ENCODE assay signal across 17 cellular contexts in the genomic region with DNA sequence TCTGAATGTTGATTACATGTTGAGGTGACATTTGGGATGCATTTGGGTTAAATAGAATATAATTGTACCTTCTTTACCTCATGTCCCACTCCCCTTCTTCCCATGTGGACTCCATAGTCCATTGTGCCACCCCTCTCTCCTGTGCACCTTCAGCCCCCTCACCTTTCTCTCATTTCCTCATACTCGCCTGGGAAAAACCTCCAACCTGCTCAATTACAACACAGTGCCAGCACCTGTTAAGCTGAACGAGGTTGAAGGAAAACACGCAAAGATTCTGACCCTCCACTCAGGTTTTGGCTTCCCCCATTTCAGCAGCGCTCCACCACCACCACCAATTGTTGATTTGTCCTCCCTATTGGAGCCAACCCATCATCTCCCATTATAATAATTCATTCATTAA. TPM values are rescaled to one million over a fixed set of nuclear protein-coding genes. Genes with fewer than 3 reads are reported as not detected.
DNase-seq lines count a peak whose midpoint lies in the region; ATAC-seq and TF ChIP-seq lines count a peak whose summit lies in the region.
"Had no signal": no experiment of that assay in that cellular context is flagged by ENCODE, and none has a peak within 500 bp of the region (broad histone marks: within the 10 kb centered on the region; RNA-seq: fewer than 3 reads in every experiment).

No MANE protein-coding gene starts in this region.

- peaks cover 36% of the 10 kb centered on the region for H3K4me1 ChIP-seq in CD8-positive, alpha-beta memory T cell (ENCODE audit: insufficient read depth, low read length)
- H3K4me1 ChIP-seq in osteoblast (ENCODE audit: insufficient read depth, low read length) = peaks cover 9% of the 10 kb centered on the region
- H3K4me1 ChIP-seq: BE2C had no signal

- no peaks in the 10 kb centered on the region for H3K9me3 ChIP-seq in CD4-positive, alpha-beta T cell (ENCODE audit: control insufficient read depth, low read length)
- H3K9me3 ChIP-seq in CD8-positive, alpha-beta memory T cell (ENCODE audit: low read length) = no peaks in the 10 kb centered on the region
- H3K9me3 ChIP-seq in osteoblast (ENCODE audit: low read depth, low read length) = no peaks in the 10 kb centered on the region
- H3K9me3 ChIP-seq: BE2C had no signal

- H3K36me3 Mint-ChIP-seq in CD4-positive, alpha-beta T cell (ENCODE audit: low read depth) = no peaks in the 10 kb centered on the region
- H3K36me3 Mint-ChIP-seq in CD8-positive, alpha-beta memory T cell = no peaks in the 10 kb centered on the region
- H3K36me3 Mint-ChIP-seq in immature natural killer cell = peaks cover 0 to 8% (median 3%) of the 10 kb centered on the region in 3 donors

- intact Hi-C loops in CD4-positive, alpha-beta T cell (cut with DNase I, micrococcal nuclease) = loop anchor here in 1 of 2 experiments (2.0 kb wide), 1 partner anchor 31 kb away; no protein-coding TSS in a partner anchor

- no peak overlapping the region for H3K4me3 ChIP-seq in CD8-positive, alpha-beta memory T cell (ENCODE audit: low read length)
- no peak overlapping the region for H3K4me3 ChIP-seq in osteoblast (ENCODE audit: insufficient read depth, low read length)

- H3K4me3 Mint-ChIP-seq in CD4-positive, alpha-beta T cell = no peak overlapping the region
- H3K4me3 Mint-ChIP-seq in CD8-positive, alpha-beta memory T cell = peak overlapping the region in 1 of 7 donors; percentile 27
- H3K4me3 Mint-ChIP-seq in immature natural killer cell = peak overlapping the region; percentile 26 to 69 (median 51)

- H3K4me2 ChIP-seq in osteoblast (ENCODE audit: insufficient read depth, low read length) = no peak overlapping the region

- H3K79me2 ChIP-seq in osteoblast (ENCODE audit: insufficient read depth, low read length) = no peaks in the 10 kb centered on the region

- ATAC-seq in CD4-positive, alpha-beta T cell (ENCODE audit: poor library complexity) = no peak
- ATAC-seq in HG03135 (IDR thresholded peaks at IDR 0.05; ENCODE audit: unreplicated experiment) (no peak), GM19452 (IDR thresholded peaks at IDR 0.05; ENCODE audit: unreplicated experiment) (no peak)
- ATAC-seq: Panc1 had no signal

- peak in 1 of 10 experiments; percentile 2 for DNase-seq in CD4-positive, alpha-beta T cell
- no peak for DNase-seq in CD8-positive, alpha-beta memory T cell
- DNase-seq in immature natural killer cell = no peak
- peak; percentile 59 for DNase-seq in osteoblast (ENCODE audit: insufficient read length, low spot score, missing footprints)
- no peak for DNase-seq in iPS-NIHi7 (ENCODE audit: extremely low spot score)
- DNase-seq: BE2C, Calu3, Kasumi-1, NCI-H1417, NCI-H1694 treated with DMSO at 0.1 percent for 48 hours, NCI-H2081 treated with DMSO at 0.1 percent for 48 hours, NCI-H2171 treated with DMSO at 0.1 percent for 48 hours, NCI-H524 treated with DMSO at 0.1 percent for 48 hours, NCI-H82 had no signal

- POLR2A ChIA-PET in CD4-positive, alpha-beta T cell (lab: Charles Lee) = interaction anchor here (0.6 kb wide), 1 partner anchor 99 kb away, joined by 3 read pairs; no protein-coding TSS in a partner anchor
- POLR2A ChIA-PET in CD8-positive, alpha-beta memory T cell (lab: Charles Lee) = no interaction called here

- H3K36me3 ChIP-seq in CD8-positive, alpha-beta memory T cell (ENCODE audit: insufficient read depth, low read length) = no peaks in the 10 kb centered on the region
- H3K36me3 ChIP-seq in osteoblast (ENCODE audit: insufficient read depth, low read length) = no peaks in the 10 kb centered on the region
- H3K36me3 ChIP-seq: BE2C had no signal

- H3K27ac ChIP-seq in CD4-positive, alpha-beta T cell (ENCODE audit: low read depth, low read length) = no peak overlapping the region
- no peak overlapping the region for H3K27ac ChIP-seq in CD8-positive, alpha-beta memory T cell (ENCODE audit: low read depth, low read length)
- H3K27ac ChIP-seq in osteoblast (ENCODE audit: low read depth, low read length) = no peak overlapping the region

- no peaks in the 10 kb centered on the region for H4K20me1 ChIP-seq in osteoblast (ENCODE audit: insufficient read depth, low read length)

- no peak for TF ChIP-seq CTCF in CD4-positive, alpha-beta T cell (IDR thresholded peaks at IDR 0.05)
- no peak for TF ChIP-seq CTCF in osteoblast (IDR thresholded peaks at IDR 0.05; ENCODE audit: extremely low read depth, low read depth, low read length)

- no peaks in the 10 kb centered on the region for H3K27me3 ChIP-seq in CD4-positive, alpha-beta T cell (ENCODE audit: control insufficient read depth, insufficient read depth, low read length)
- H3K27me3 ChIP-seq in CD8-positive, alpha-beta memory T cell (ENCODE audit: insufficient read depth, low read length, poor library complexity, severe bottlenecking) = no peaks in the 10 kb centered on the region
- no peaks in the 10 kb centered on the region for H3K27me3 ChIP-seq in osteoblast (ENCODE audit: insufficient read depth, low read length)
- H3K27me3 ChIP-seq: BE2C had no signal

- CTCF ChIA-PET in CD4-positive, alpha-beta T cell (lab: Charles Lee) = no interaction called here
- CTCF ChIA-PET in CD8-positive, alpha-beta memory T cell (lab: Charles Lee) = no interaction called here

- H3K4me1 Mint-ChIP-seq in CD4-positive, alpha-beta T cell (ENCODE audit: low read depth) = peaks cover 61% of the 10 kb centered on the region
- peaks cover 57 to 73% (median 71%) of the 10 kb centered on the region in 3 donors for H3K4me1 Mint-ChIP-seq in CD8-positive, alpha-beta memory T cell
- H3K4me1 Mint-ChIP-seq in immature natural killer cell = peaks cover 77 to 82% of the 10 kb centered on the region in 2 donors

- H3K9me3 Mint-ChIP-seq in CD4-positive, alpha-beta T cell = no peaks in the 10 kb centered on the region
- no peaks in the 10 kb centered on the region for H3K9me3 Mint-ChIP-seq in CD8-positive, alpha-beta memory T cell
- H3K9me3 Mint-ChIP-seq in immature natural killer cell = no peaks in the 10 kb centered on the region

- no peaks in the 10 kb centered on the region for H3K27me3 Mint-ChIP-seq in CD4-positive, alpha-beta T cell
- H3K27me3 Mint-ChIP-seq in CD8-positive, alpha-beta memory T cell = no peaks in the 10 kb centered on the region
- H3K27me3 Mint-ChIP-seq in immature natural killer cell (ENCODE audit: low read depth in 3 of 3) = peaks cover 15 to 28% (median 28%) of the 10 kb centered on the region in 3 donors

- H2AFZ ChIP-seq in osteoblast (ENCODE audit: low read length) = no peak overlapping the region

- peak overlapping the region; percentile 47 for H3K27ac Mint-ChIP-seq in CD4-positive, alpha-beta T cell
- H3K27ac Mint-ChIP-seq in CD8-positive, alpha-beta memory T cell = peak overlapping the region in 7 of 8 donors; percentile 71 to 95 (median 84)
- peak overlapping the region; percentile 82 to 99 (median 92) for H3K27ac Mint-ChIP-seq in immature natural killer cell

RNA-seq across cellular contexts. Expression of gene PPP2R5C, which starts 33.9 kb away (rescaled TPM):
- total RNA-seq in CD4-positive, alpha-beta T cell = 100 to 1,000 TPM; 463 to 487 TPM
- 100 to 1,000 TPM; 278 to 307 TPM for total RNA-seq in CD8-positive, alpha-beta memory T cell
- polyA plus RNA-seq in CD8-positive, alpha-beta memory T cell = 342 TPM
- polyA plus RNA-seq in immature natural killer cell = 100 to 1,000 TPM; 214 to 250 (median 236) TPM
- 101 and 111 TPM in 2 replicates for total RNA-seq in osteoblast
